Comparison of ENCODE assay signal across 32 cellular contexts in genomic region chr6:81480139-81480538, GRCh38.
DNase-seq lines count a peak whose midpoint lies in the region; TF ChIP-seq lines count a peak whose summit lies in the region.
"Had no signal": no experiment of that assay in that cellular context is flagged by ENCODE, and none has a peak within 500 bp of the region (broad histone marks: within the 10 kb centered on the region; RNA-seq: fewer than 3 reads in every experiment).

No MANE protein-coding gene starts in this region.

- no peak overlapping the region for H4K8ac ChIP-seq in trophoblast cell (ENCODE audit: low read depth, low read length)

- DNase-seq in DMS53 (lab: John Stamatoyannopoulos, UW), result peak; percentile 26
- peak; percentile 12 for DNase-seq in NCI-H226
- peak; percentile 60 for DNase-seq in choroid plexus epithelial cell (ENCODE audit: low read depth)
- DNase-seq in trophoblast cell, result peak; percentile 60 to 90
- DNase-seq in CD8-positive, alpha-beta memory T cell, result no peak
- no peak for DNase-seq in NCI-H748 (lab: John Stamatoyannopoulos, UW; ENCODE audit: unreplicated experiment)
- no peak for DNase-seq in activated naive CD4-positive, alpha-beta T cell treated with anti-CD3 and anti-CD28 coated beads, Interleukin-2, amount 10 ng/mL, durations not matched to agents 7 days and 5 days
- no peak for DNase-seq in NCI-H446 treated with DMSO at 0.1 percent for 48 hours (lab: John Stamatoyannopoulos, UW)
- DNase-seq: activated CD4-positive, alpha-beta T cell treated with anti-CD3 and anti-CD28 coated beads, Interleukin-2, amount 50 U/mL, for 1 hour; activated effector memory CD4-positive, alpha-beta T cell treated with Interleukin-2 at 50 U/mL for 16 hours; activated T-cell treated with anti-CD3 and anti-CD28 coated beads, Interleukin-2, amount 50 U/mL, for 1 hour; AML-193; CD4-positive, alpha-beta T cell; dorsolateral prefrontal cortex; hippocampal formation; MV-4-11; NCI-H1436; NCI-H2081; NCI-H82; ovary; RPMI8226; small intestine; stimulated activated naive CD4-positive, alpha-beta T cell; T-cell had no signal

- CTCF ChIA-PET in CD8-positive, alpha-beta memory T cell (lab: Charles Lee), result no interaction called here
- CTCF ChIA-PET in activated naive CD4-positive, alpha-beta T cell treated with anti-CD3 and anti-CD28 coated beads, Interleukin-2, amount 10 ng/mL, durations not matched to agents 7 days and 5 days (lab: Charles Lee), result no interaction called here

- H3K9me3 ChIP-seq in trophoblast cell (ENCODE audit: insufficient read depth, low read depth, low read length), result no peaks in the 10 kb centered on the region
- H3K9me3 ChIP-seq in CD8-positive, alpha-beta memory T cell (ENCODE audit: low read length), result no peaks in the 10 kb centered on the region
- H3K9me3 ChIP-seq: A549, HAP-1, ovary had no signal

- H3K4me3 Mint-ChIP-seq in CD8-positive, alpha-beta memory T cell, result no peak overlapping the region
- no peak overlapping the region for H3K4me3 Mint-ChIP-seq in activated naive CD4-positive, alpha-beta T cell treated with anti-CD3 and anti-CD28 coated beads, Interleukin-2, amount 10 ng/mL, durations not matched to agents 7 days and 5 days
- H3K4me3 Mint-ChIP-seq: activated naive CD8-positive, alpha-beta T cell; CD4-positive, alpha-beta T cell; central memory CD8-positive, alpha-beta T cell; memory B cell; nephron; T-cell; WTC11 had no signal

- TF ChIP-seq CTCF in choroid plexus epithelial cell (conservative IDR thresholded peaks at IDR 0.05; ENCODE audit: low read depth, low read length), result no peak

- H3K9ac ChIP-seq in trophoblast cell (ENCODE audit: low read length), result no peak overlapping the region

- no peak overlapping the region for H3K27ac Mint-ChIP-seq in CD8-positive, alpha-beta memory T cell
- no peak overlapping the region for H3K27ac Mint-ChIP-seq in activated naive CD4-positive, alpha-beta T cell treated with anti-CD3 and anti-CD28 coated beads, Interleukin-2, amount 10 ng/mL, durations not matched to agents 7 days and 5 days
- H3K27ac Mint-ChIP-seq: activated naive CD8-positive, alpha-beta T cell; CD4-positive, alpha-beta T cell; memory B cell; nephron; T-cell; WTC11 had no signal

- H2BK12ac ChIP-seq in trophoblast cell (ENCODE audit: low read length), result no peak overlapping the region

- no peak overlapping the region for H2BK120ac ChIP-seq in trophoblast cell (ENCODE audit: insufficient read depth, low read length, poor library complexity)

- H4K12ac ChIP-seq in trophoblast cell (ENCODE audit: low read depth, low read length), result no peak overlapping the region

- H3K4ac ChIP-seq in trophoblast cell (ENCODE audit: low read depth, low read length), result no peak overlapping the region

- H3K27me3 Mint-ChIP-seq in CD8-positive, alpha-beta memory T cell, result no peaks in the 10 kb centered on the region
- H3K27me3 Mint-ChIP-seq in activated naive CD4-positive, alpha-beta T cell treated with anti-CD3 and anti-CD28 coated beads, Interleukin-2, amount 10 ng/mL, durations not matched to agents 7 days and 5 days, result no peaks in the 10 kb centered on the region
- H3K27me3 Mint-ChIP-seq: activated naive CD8-positive, alpha-beta T cell; CD4-positive, alpha-beta T cell; central memory CD8-positive, alpha-beta T cell; memory B cell; T-cell had no signal

- no peak overlapping the region for H2AFZ ChIP-seq in trophoblast cell (ENCODE audit: insufficient read depth, low read length, poor library complexity)

- no peak overlapping the region for H2BK5ac ChIP-seq in trophoblast cell (ENCODE audit: low read depth, low read length, poor library complexity)

- H3K4me1 ChIP-seq in trophoblast cell (ENCODE audit: control insufficient read depth in 1 of 2, insufficient read depth in 2 of 2, low read length in 2 of 2), result no peaks in the 10 kb centered on the region
- no peaks in the 10 kb centered on the region for H3K4me1 ChIP-seq in CD8-positive, alpha-beta memory T cell (ENCODE audit: insufficient read depth, low read length)
- H3K4me1 ChIP-seq: A549, HAP-1 had no signal

- H3K4me3 ChIP-seq in choroid plexus epithelial cell (ENCODE audit: low read depth, low read length), result no peak overlapping the region
- H3K4me3 ChIP-seq in trophoblast cell (ENCODE audit: low read depth, low read length), result no peak overlapping the region
- H3K4me3 ChIP-seq in CD8-positive, alpha-beta memory T cell (ENCODE audit: low read length), result no peak overlapping the region
- H3K4me3 ChIP-seq: A549, dorsolateral prefrontal cortex, GM12878, HAP-1, ovary had no signal

- no peak overlapping the region for H4K91ac ChIP-seq in trophoblast cell (ENCODE audit: low read depth, low read length)

- no peaks in the 10 kb centered on the region for H3K79me2 ChIP-seq in trophoblast cell (ENCODE audit: control insufficient read depth, insufficient read depth, low read length, poor library complexity)

- H3K4me2 ChIP-seq in trophoblast cell (ENCODE audit: low read length), result no peak overlapping the region
- H3K4me2 ChIP-seq: A549 had no signal

- H3K9me3 Mint-ChIP-seq in CD8-positive, alpha-beta memory T cell, result peaks cover 0 to 17% (median 1%) of the 10 kb centered on the region in 5 donors
- no peaks in the 10 kb centered on the region for H3K9me3 Mint-ChIP-seq in activated naive CD4-positive, alpha-beta T cell treated with anti-CD3 and anti-CD28 coated beads, Interleukin-2, amount 10 ng/mL, durations not matched to agents 7 days and 5 days
- H3K9me3 Mint-ChIP-seq: CD4-positive, alpha-beta T cell; memory B cell; nephron; WTC11 had no signal

- POLR2A ChIA-PET in CD8-positive, alpha-beta memory T cell (lab: Charles Lee), result no interaction called here

- H3K23ac ChIP-seq in trophoblast cell (ENCODE audit: low read length), result no peak overlapping the region

- no peak overlapping the region for H2AK5ac ChIP-seq in trophoblast cell (ENCODE audit: low read length)

- no peak overlapping the region for H3K14ac ChIP-seq in trophoblast cell (ENCODE audit: low read length)

- no peaks in the 10 kb centered on the region for H3K79me1 ChIP-seq in trophoblast cell (ENCODE audit: low read length)

- no peaks in the 10 kb centered on the region for H3K36me3 Mint-ChIP-seq in CD8-positive, alpha-beta memory T cell
- H3K36me3 Mint-ChIP-seq in activated naive CD4-positive, alpha-beta T cell treated with anti-CD3 and anti-CD28 coated beads, Interleukin-2, amount 10 ng/mL, durations not matched to agents 7 days and 5 days, result no peaks in the 10 kb centered on the region
- H3K36me3 Mint-ChIP-seq: activated naive CD8-positive, alpha-beta T cell; memory B cell; T-cell; WTC11 had no signal

- no peak overlapping the region for H3K18ac ChIP-seq in trophoblast cell (ENCODE audit: low read length)

- H3K27ac ChIP-seq in trophoblast cell (ENCODE audit: low read depth, low read length), result no peak overlapping the region
- no peak overlapping the region for H3K27ac ChIP-seq in CD8-positive, alpha-beta memory T cell (ENCODE audit: low read depth, low read length)
- H3K27ac ChIP-seq: A549, dorsolateral prefrontal cortex, ovary had no signal

- no peaks in the 10 kb centered on the region for H3K27me3 ChIP-seq in trophoblast cell (ENCODE audit: insufficient read depth, low read length)
- H3K27me3 ChIP-seq in CD8-positive, alpha-beta memory T cell (ENCODE audit: insufficient read depth, low read length, poor library complexity, severe bottlenecking), result no peaks in the 10 kb centered on the region
- H3K27me3 ChIP-seq: dorsolateral prefrontal cortex, ovary had no signal

- no peaks in the 10 kb centered on the region for H3K4me1 Mint-ChIP-seq in CD8-positive, alpha-beta memory T cell
- no peaks in the 10 kb centered on the region for H3K4me1 Mint-ChIP-seq in activated naive CD4-positive, alpha-beta T cell treated with anti-CD3 and anti-CD28 coated beads, Interleukin-2, amount 10 ng/mL, durations not matched to agents 7 days and 5 days
- H3K4me1 Mint-ChIP-seq: central memory CD8-positive, alpha-beta T cell; memory B cell; T-cell; WTC11 had no signal

- H3K36me3 ChIP-seq in trophoblast cell (ENCODE audit: control insufficient read depth in 1 of 2, insufficient read depth in 2 of 2, low read length in 2 of 2), result no peaks in the 10 kb centered on the region
- H3K36me3 ChIP-seq in CD8-positive, alpha-beta memory T cell (ENCODE audit: insufficient read depth, low read length), result no peaks in the 10 kb centered on the region
- H3K36me3 ChIP-seq: HAP-1, ovary had no signal

Comparison
In these comparisons a context has a peak if more than half of its experiments do, and no peak if none do; other contexts are left out.
1. DNase-seq: peak in DMS53 (single experiment), NCI-H226 (single experiment), choroid plexus epithelial cell (single experiment) and trophoblast cell (2 of 2); none in CD8-positive, alpha-beta memory T cell (0 of 5), NCI-H748 (single experiment), activated naive CD4-positive, alpha-beta T cell treated with anti-CD3 and anti-CD28 coated beads, Interleukin-2, amount 10 ng/mL, durations not matched to agents 7 days and 5 days (single experiment) and NCI-H446 treated with DMSO at 0.1 percent for 48 hours (single experiment).